Comparison of ENCODE assay signal across 1 cellular context in genomic region chr14:77601846-77602609, GRCh38.
TF ChIP-seq lines count a peak whose summit lies in the region.

No MANE protein-coding gene starts in this region.

TF ChIP-seq in IMR-90, 13 proteins besides CTCF, POLR2A, EP300 and RAD21 (continued from another document):
- no peak for TF ChIP-seq ELK1 (IDR thresholded peaks at IDR 0.05; ENCODE audit: borderline replicate concordance, low read depth, low read length)
- TF ChIP-seq FOS (IDR thresholded peaks at IDR 0.05; ENCODE audit: low read depth, low read length): no peak
- TF ChIP-seq MXI1 (IDR thresholded peaks at IDR 0.05; ENCODE audit: borderline replicate concordance, low read depth, low read length): no peak
- no peak for TF ChIP-seq BHLHE40 (IDR thresholded peaks at IDR 0.05; ENCODE audit: low read depth, low read length)
- TF ChIP-seq RCOR1 (IDR thresholded peaks at IDR 0.05; ENCODE audit: insufficient replicate concordance, low read length): no peak
TF ChIP-seq in IMR-90: peak in this region for 0.
